25 cellular contexts compared by ENCODE assay signal in the genomic region with DNA sequence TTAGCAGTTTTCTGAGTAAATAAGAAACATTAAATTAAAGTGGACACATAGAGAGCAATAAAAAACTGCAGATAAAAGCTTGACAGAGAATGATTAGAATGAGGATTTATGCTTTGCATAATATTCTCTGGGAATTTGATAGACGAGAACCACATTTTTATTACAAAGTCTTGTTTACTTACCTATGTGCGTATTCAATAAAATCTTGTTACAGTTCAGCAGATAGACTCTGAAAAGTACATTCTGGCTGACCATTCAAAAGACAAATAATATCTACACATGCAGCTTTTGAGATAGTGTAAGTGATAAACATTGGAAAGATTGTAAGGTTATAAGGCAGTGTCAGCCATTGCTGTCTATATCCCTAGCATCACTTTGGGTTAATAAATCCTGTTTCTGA.
DNase-seq lines count a peak whose midpoint lies in the region; ATAC-seq, FAIRE-seq and TF ChIP-seq lines count a peak whose summit lies in the region.
"Had no signal": no experiment of that assay in that cellular context is flagged by ENCODE, and none has a peak within 500 bp of the region (broad histone marks: within the 10 kb centered on the region; RNA-seq: fewer than 3 reads in every experiment).

No MANE protein-coding gene starts in this region.

- no peak for TF ChIP-seq POLR2A in GM18505 (IDR thresholded peaks at IDR 0.05; ENCODE audit: borderline replicate concordance, extremely low read depth, insufficient read depth, insufficient read length)

- DNase-seq in D721Med (ENCODE audit: insufficient read length, low spot score) (no peak), PC-3 (no peak)
- DNase-seq: 8988T; ACHN; BE2C; C1 segment of cervical spinal cord; Caco-2; Calu3; CD4-positive, alpha-beta T cell; CD8-positive, alpha-beta T cell; DMS 273 treated with DMSO at 0.1 percent for 48 hours; DMS153; DMS53; DMS79; DND-41; EL; GDM1 had no signal

- no peak for TF ChIP-seq CTCF in D721Med (IDR thresholded peaks at IDR 0.05; ENCODE audit: insufficient read depth, missing control alignments)
- no peak for TF ChIP-seq CTCF in PC-3 (conservative IDR thresholded peaks at IDR 0.05; ENCODE audit: low read depth, low read length)

- no peak overlapping the region for H3K9ac ChIP-seq in PC-3 (ENCODE audit: low read length)
- H3K9ac ChIP-seq: BLaER1 had no signal

- H3K79me2 ChIP-seq in PC-3 (ENCODE audit: low read length): no peaks in the 10 kb centered on the region

- no peak overlapping the region for H2AFZ ChIP-seq in PC-3 (ENCODE audit: low read length)

- no peaks in the 10 kb centered on the region for H3K36me3 ChIP-seq in PC-3 (ENCODE audit: low read depth, low read length)
- H3K36me3 ChIP-seq: BE2C, BLaER1 had no signal

- ATAC-seq in PC-3 (peak; percentile 51), HG03135 (IDR thresholded peaks at IDR 0.05; ENCODE audit: unreplicated experiment) (no peak), HG03457 (IDR thresholded peaks at IDR 0.05; ENCODE audit: unreplicated experiment) (no peak), GM18505 (IDR thresholded peaks at IDR 0.05; ENCODE audit: unreplicated experiment) (no peak)
- ATAC-seq: CD8-positive, alpha-beta T cell; GM12878 had no signal

- no peak overlapping the region for H3K4me2 ChIP-seq in PC-3 (ENCODE audit: low read length)
- H3K4me2 ChIP-seq: BLaER1 had no signal

- intact Hi-C loops in PC-3 (cut with micrococcal nuclease): no loop called here

- H3K9me3 ChIP-seq in PC-3 (ENCODE audit: low read length): no peaks in the 10 kb centered on the region
- H3K9me3 ChIP-seq: BE2C, BLaER1, Caco-2 had no signal

- CTCF ChIA-PET in PC-3 (lab: Charles Lee): no interaction called here

- no peak overlapping the region for H3K4me3 ChIP-seq in PC-3 (ENCODE audit: low read length)
- H3K4me3 ChIP-seq: BLaER1, GM12878 had no signal

- no peaks in the 10 kb centered on the region for H3K27me3 ChIP-seq in PC-3 (ENCODE audit: low read length)
- H3K27me3 ChIP-seq: BE2C, BLaER1 had no signal

- POLR2A ChIA-PET in PC-3 (lab: Charles Lee; ENCODE audit: unreplicated experiment): no interaction called here

- no peaks in the 10 kb centered on the region for H4K20me1 ChIP-seq in PC-3 (ENCODE audit: low read length)
- H4K20me1 ChIP-seq: BLaER1 had no signal

- no TSS peak for BruUV-seq in PC-3 (replicated peaks; lab: Mats Ljungman, UMichigan)

- no peak overlapping the region for H3K27ac ChIP-seq in PC-3 (ENCODE audit: low read length)
- H3K27ac ChIP-seq: BLaER1 had no signal

- H3K4me1 ChIP-seq in PC-3 (ENCODE audit: insufficient read depth, low read length): no peaks in the 10 kb centered on the region
- H3K4me1 ChIP-seq: BE2C, BLaER1, Caco-2 had no signal

- no peaks in the 10 kb centered on the region for H3F3A ChIP-seq in PC-3 (ENCODE audit: low read length, unreplicated experiment)

- peak; percentile 29 for FAIRE-seq in D721Med (lab: Jason Lieb, UNC)
- FAIRE-seq: A204.1, GM12878, GM12892, GM19239 had no signal

- no peaks in the 10 kb centered on the region for H3K9me2 ChIP-seq in PC-3 (replicated peaks; ENCODE audit: low read length)
